In the genomic region with DNA sequence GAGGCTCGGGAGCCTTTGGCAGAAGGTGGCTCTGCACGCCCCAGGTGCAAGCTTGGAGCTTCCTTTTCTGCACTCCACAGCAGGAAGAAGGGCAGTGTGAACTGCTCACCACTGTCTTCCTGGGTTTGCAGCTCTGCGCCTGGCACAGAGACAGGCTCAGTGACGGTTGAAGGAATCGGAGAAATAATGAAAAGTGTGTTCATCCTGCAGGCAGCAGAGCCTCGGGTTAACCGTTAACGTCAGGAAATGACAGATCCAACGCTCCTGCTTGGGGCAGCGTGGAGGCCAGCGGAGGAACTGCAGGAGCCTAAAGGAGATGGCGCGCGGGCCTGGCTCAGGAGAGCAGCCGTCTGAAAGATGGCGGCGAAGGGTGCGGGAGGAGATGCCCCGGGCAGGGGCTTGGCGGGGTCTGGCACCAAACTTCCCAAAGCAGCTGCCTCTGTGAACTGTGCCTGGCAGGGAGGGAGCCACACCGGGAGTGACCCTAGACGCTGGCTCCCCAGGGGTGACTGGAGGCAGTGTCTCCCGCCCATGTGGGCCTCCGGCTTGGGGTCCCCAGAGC, we compare ENCODE assay signal across 10 cellular contexts. TPM values are rescaled to one million over a fixed set of nuclear protein-coding genes. Genes with fewer than 3 reads are reported as not detected.
DNase-seq lines count a peak whose midpoint lies in the region; FAIRE-seq and TF ChIP-seq lines count a peak whose summit lies in the region.
"Had no signal": no experiment of that assay in that cellular context is flagged by ENCODE, and none has a peak within 500 bp of the region (broad histone marks: within the 10 kb centered on the region; RNA-seq: fewer than 3 reads in every experiment).

No MANE protein-coding gene starts in this region.

- TF ChIP-seq POLR2A in H54 (IDR thresholded peaks at IDR 0.05; ENCODE audit: low read depth, low read length) = no peak
- no peak for TF ChIP-seq POLR2A in GM12892 (IDR thresholded peaks at IDR 0.05; ENCODE audit: low read depth, low read length)

- DNase-seq in NOMO-1 treated with DMSO at 0.1 percent for 48 hours (lab: John Stamatoyannopoulos, UW; ENCODE audit: unreplicated experiment) (peak; percentile 47), NOMO-1 treated with dmso at 0.1 percent for 144 hours (lab: John Stamatoyannopoulos, UW; ENCODE audit: unreplicated experiment) (no peak), NCI-H526 treated with DMSO at 0.1 percent for 48 hours (lab: John Stamatoyannopoulos, UW) (peak; percentile 32), fibroblast of mammary gland (ENCODE audit: low read depth) (peak; percentile 28), posterior vena cava (ENCODE audit: low spot score) (peak; percentile 75), H54 (ENCODE audit: insufficient read length, low spot score) (no peak), GM12892 (ENCODE audit: insufficient read length) (no peak), NCI-H1417 (lab: John Stamatoyannopoulos, UW) (no peak)
- DNase-seq: IMR-90 had no signal

- no peak overlapping the region for H3K4me3 ChIP-seq in fibroblast of mammary gland (ENCODE audit: control insufficient read depth, low read depth, low read length)

- peak; percentile 14 for TF ChIP-seq CTCF in fibroblast of mammary gland (conservative IDR thresholded peaks at IDR 0.05; ENCODE audit: control insufficient read depth, insufficient read depth, low read depth, low read length)

- intact Hi-C loops in posterior vena cava (cut with DNase I) = no loop called here

- FAIRE-seq in H54 (lab: Jason Lieb, UNC) (no peak), GM12892 (lab: Jason Lieb, UNC) (no peak)
- FAIRE-seq: islet of Langerhans had no signal

RNA-seq across cellular contexts. Expression of a gene that starts 10.9 kb away (rescaled TPM):
- 10 to 100 TPM; 16.5 to 38.0 TPM for total RNA-seq in posterior vena cava
- polyA plus RNA-seq in GM12892 (2012; ENCODE audit: missing spikeins) = not detected

RNA-seq across cellular contexts. Expression of a gene that starts 46.2 kb away (rescaled TPM):
- 10 to 100 TPM; 42.8 to 44.5 TPM for total RNA-seq in posterior vena cava
- polyA plus RNA-seq in GM12892 (2012; ENCODE audit: missing spikeins) = 37.8 TPM

RNA-seq across cellular contexts. Expression of a gene that starts 47.6 kb away (rescaled TPM):
- total RNA-seq in posterior vena cava = 1 to 10 TPM; 8.5 to 8.9 TPM
- polyA plus RNA-seq in GM12892 (2012; ENCODE audit: missing spikeins) = 8.9 TPM

RNA-seq across cellular contexts. Expression of a gene that starts 53.5 kb away (rescaled TPM):
- under 1 TPM; 0.86 to 0.88 TPM for total RNA-seq in posterior vena cava
- polyA plus RNA-seq in GM12892 (2012; ENCODE audit: missing spikeins) = 0.11 TPM

Comparison
In these comparisons a context has a peak if more than half of its experiments do, and no peak if none do; other contexts are left out.
1. DNase-seq: peak in NOMO-1 treated with DMSO at 0.1 percent for 48 hours (single experiment), NCI-H526 treated with DMSO at 0.1 percent for 48 hours (single experiment), fibroblast of mammary gland (single experiment) and posterior vena cava (single experiment); none in NOMO-1 treated with dmso at 0.1 percent for 144 hours (single experiment), H54 (single experiment), GM12892 (single experiment) and NCI-H1417 (0 of 3).